In genomic region chr14:99073401-99073800, GRCh38 we compare ENCODE assay signal across 21 cellular contexts.
DNase-seq lines count a peak whose midpoint lies in the region; ATAC-seq, FAIRE-seq and TF ChIP-seq lines count a peak whose summit lies in the region.
"Had no signal": no experiment of that assay in that cellular context is flagged by ENCODE, and none has a peak within 500 bp of the region (broad histone marks: within the 10 kb centered on the region; RNA-seq: fewer than 3 reads in every experiment).

No MANE protein-coding gene starts in this region.

- no peak overlapping the region for H3K9ac ChIP-seq in kidney (ENCODE audit: low read length in 2 of 2)
- no peak overlapping the region for H3K9ac ChIP-seq in mesenchymal stem cell (ENCODE audit: low read length)
- H3K9ac ChIP-seq: GM23248 had no signal

- H3K4me2 ChIP-seq in mesenchymal stem cell (ENCODE audit: low read length, poor library complexity, severe bottlenecking): no peak overlapping the region

- no peak overlapping the region for H2BK12ac ChIP-seq in mesenchymal stem cell (ENCODE audit: low read length in 2 of 2)

- H2AK5ac ChIP-seq in mesenchymal stem cell (ENCODE audit: low read length, severe bottlenecking): no peak overlapping the region

- no peak overlapping the region for H3K27ac Mint-ChIP-seq in effector memory CD8-positive, alpha-beta T cell

- H2AFZ ChIP-seq in mesenchymal stem cell (ENCODE audit: low read depth, low read length): no peak overlapping the region
- H2AFZ ChIP-seq: GM23248 had no signal

- no peaks in the 10 kb centered on the region for H3K36me3 ChIP-seq in kidney (ENCODE audit: control insufficient read depth in 1 of 2, insufficient read depth in 2 of 2, low read length in 2 of 2)
- no peaks in the 10 kb centered on the region for H3K36me3 ChIP-seq in mesenchymal stem cell (ENCODE audit: control insufficient read depth in 1 of 2, insufficient read depth in 2 of 2, low read depth in 1 of 2, low read length in 2 of 2)
- H3K36me3 ChIP-seq: HAP-1, SJSA1 had no signal

- H3K4me3 ChIP-seq in kidney (ENCODE audit: low read length in 2 of 2) (no peak overlapping the region), mesenchymal stem cell (ENCODE audit: insufficient read depth in 1 of 2, low read depth in 1 of 2, low read length in 2 of 2) (no peak overlapping the region)
- H3K4me3 ChIP-seq: GM12878, GM23248, HAP-1, SJSA1 had no signal

- H3K27ac ChIP-seq in kidney (ENCODE audit: low read depth in 2 of 2, low read length in 2 of 2): no peak overlapping the region
- no peak overlapping the region for H3K27ac ChIP-seq in mesenchymal stem cell (ENCODE audit: low read length, poor library complexity, severe bottlenecking)
- H3K27ac ChIP-seq: C4-2B, GM23248, SJSA1 had no signal

- H2BK5ac ChIP-seq in mesenchymal stem cell (ENCODE audit: low read depth, low read length, poor library complexity, severe bottlenecking): no peak overlapping the region

- H2BK120ac ChIP-seq in mesenchymal stem cell (ENCODE audit: low read depth, low read length): no peak overlapping the region

- H3K9me3 Mint-ChIP-seq in effector memory CD8-positive, alpha-beta T cell: no peaks in the 10 kb centered on the region

- H3K18ac ChIP-seq in mesenchymal stem cell (ENCODE audit: low read depth in 1 of 2, low read length in 2 of 2): no peak overlapping the region

- H3K79me1 ChIP-seq in mesenchymal stem cell (replicated peaks; ENCODE audit: low read length, poor library complexity, severe bottlenecking): no peaks in the 10 kb centered on the region

- H4K91ac ChIP-seq in mesenchymal stem cell (ENCODE audit: low read length): no peak overlapping the region

- intact Hi-C loops in kidney (cut with DNase I): no loop called here

- no peak for FAIRE-seq in kidney (lab: Jason Lieb, UNC)
- no peak for FAIRE-seq in urothelium cell line (lab: Jason Lieb, UNC)
- FAIRE-seq: GM12878 had no signal

- H3K36me3 Mint-ChIP-seq in effector memory CD8-positive, alpha-beta T cell (ENCODE audit: insufficient read depth): no peaks in the 10 kb centered on the region

- in situ Hi-C loops in KBM-7 (cut with MboI; ENCODE audit: low pct_unique_long_range_greater_than_20kb, low sequenced_read_pairs): no loop called here

- WGBS in mesenchymal stem cell: 82% methylated on average over 6 of the region's 6 CpGs

- no peak overlapping the region for H3K14ac ChIP-seq in mesenchymal stem cell (ENCODE audit: low read length in 2 of 2)

- peaks cover 0 to 22% of the 10 kb centered on the region in 2 donors for H3K4me1 Mint-ChIP-seq in effector memory CD8-positive, alpha-beta T cell (ENCODE audit: low read depth in 2 of 2)

- no peak overlapping the region for H3K4me3 Mint-ChIP-seq in effector memory CD8-positive, alpha-beta T cell

- no peak for TF ChIP-seq CTCF in kidney (IDR thresholded peaks at IDR 0.05; ENCODE audit: borderline replicate concordance, extremely low read depth, insufficient read depth)

- H2BK15ac ChIP-seq in mesenchymal stem cell (ENCODE audit: low read depth, poor library complexity, severe bottlenecking): no peak overlapping the region

- peak; percentile 27 for DNase-seq in COR-L47 (lab: John Stamatoyannopoulos, UW)
- peak; percentile 5 for DNase-seq in KBM-7
- peak; percentile 21 for DNase-seq in NCI-H2107 treated with DMSO at 0.1 percent for 48 hours (lab: John Stamatoyannopoulos, UW; ENCODE audit: unreplicated experiment)
- peak; percentile 42 for DNase-seq in kidney
- no peak for DNase-seq in COLO829 (ENCODE audit: low spot score)
- no peak for DNase-seq in effector memory CD8-positive, alpha-beta T cell
- DNase-seq in urothelium cell line (ENCODE audit: low spot score): no peak
- DNase-seq in mesenchymal stem cell: no peak
- DNase-seq: DND-41, GM23248, KG1, NCI-H1417 treated with DMSO at 0.1 percent for 48 hours, NCI-H187, NCI-H2171, NCI-H446, NCI-H526 treated with DMSO at 0.1 percent for 48 hours had no signal

- H4K8ac ChIP-seq in mesenchymal stem cell (ENCODE audit: low read length): no peak overlapping the region

- H3K27me3 ChIP-seq in mesenchymal stem cell (ENCODE audit: control insufficient read depth in 1 of 2, insufficient read depth in 1 of 2, low read length in 2 of 2): no peaks in the 10 kb centered on the region
- H3K27me3 ChIP-seq: SJSA1 had no signal

- H3K4me1 ChIP-seq in kidney (ENCODE audit: control insufficient read depth in 1 of 2, insufficient read depth in 1 of 2, low read depth in 1 of 2, low read length in 2 of 2): no peaks in the 10 kb centered on the region
- H3K4me1 ChIP-seq in mesenchymal stem cell (ENCODE audit: control insufficient read depth, insufficient read depth, low read depth, low read length): no peaks in the 10 kb centered on the region
- H3K4me1 ChIP-seq: HAP-1, SJSA1 had no signal

- peaks cover 0 to 2% of the 10 kb centered on the region in 2 donors for H3K9me3 ChIP-seq in kidney (ENCODE audit: control insufficient read depth in 1 of 2, low read length in 2 of 2)
- H3K9me3 ChIP-seq in mesenchymal stem cell (ENCODE audit: control insufficient read depth, low read length): peaks cover 10% of the 10 kb centered on the region
- H3K9me3 ChIP-seq: HAP-1, SJSA1 had no signal

- ATAC-seq in effector memory CD8-positive, alpha-beta T cell (replicated peaks): no peak
- ATAC-seq: GM12878, Right ventricle myocardium inferior had no signal

- H3K4ac ChIP-seq in mesenchymal stem cell (ENCODE audit: low read depth in 1 of 2, low read length in 2 of 2): no peak overlapping the region

- H3K23ac ChIP-seq in mesenchymal stem cell (ENCODE audit: low read length in 2 of 2): no peak overlapping the region

- H3K27me3 Mint-ChIP-seq in effector memory CD8-positive, alpha-beta T cell: no peaks in the 10 kb centered on the region

Comparison
In these comparisons a context has a peak if more than half of its experiments do, and no peak if none do; other contexts are left out.
1. DNase-seq: peak in COR-L47 (single experiment), KBM-7 (single experiment), NCI-H2107 treated with DMSO at 0.1 percent for 48 hours (single experiment) and kidney (single experiment); none in COLO829 (single experiment), effector memory CD8-positive, alpha-beta T cell (0 of 3), urothelium cell line (single experiment) and mesenchymal stem cell (single experiment).